In the genomic region with DNA sequence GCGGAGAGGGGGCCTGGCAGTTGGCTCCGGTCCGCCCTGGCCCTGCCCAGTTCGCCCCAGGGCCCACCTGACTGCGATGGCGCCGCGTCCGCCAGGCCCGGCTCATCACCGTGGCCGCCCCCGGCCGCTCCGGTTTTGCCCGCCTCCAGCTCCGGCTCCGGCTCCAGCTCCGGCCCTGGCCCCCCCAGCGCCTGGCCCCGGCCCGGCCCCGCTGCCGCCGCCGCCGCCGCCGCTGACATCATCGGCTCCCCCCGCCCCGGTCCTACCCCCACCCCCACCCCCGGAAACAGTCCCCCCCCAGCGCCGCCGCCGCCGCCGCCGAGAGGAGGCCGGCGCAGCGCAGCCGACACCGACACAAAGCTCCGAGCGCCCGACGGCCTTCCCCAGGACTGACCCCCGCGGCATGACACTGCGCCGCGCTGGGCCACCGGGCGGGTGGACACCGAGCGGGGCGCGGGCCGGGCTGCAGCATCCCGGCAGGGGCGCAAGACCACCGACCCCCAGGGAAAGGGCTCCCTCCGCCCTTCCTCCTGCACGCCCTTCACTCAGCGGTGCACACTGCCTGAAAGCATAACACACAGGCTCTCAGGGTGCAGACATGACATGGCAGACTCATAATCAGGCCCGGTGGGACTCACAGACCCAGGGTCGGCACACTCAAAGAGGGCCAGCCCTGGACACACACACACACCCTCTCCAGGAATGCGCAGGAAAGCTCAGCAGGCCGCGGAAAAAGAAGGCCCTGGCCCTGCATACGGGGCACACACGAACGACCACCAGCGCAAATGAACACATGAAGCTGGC, we compare ENCODE assay signal across 8 cellular contexts. TPM values are rescaled to one million over a fixed set of nuclear protein-coding genes. Genes with fewer than 3 reads are reported as not detected.
DNase-seq lines count a peak whose midpoint lies in the region; ATAC-seq and TF ChIP-seq lines count a peak whose summit lies in the region.

A gene with protein sequence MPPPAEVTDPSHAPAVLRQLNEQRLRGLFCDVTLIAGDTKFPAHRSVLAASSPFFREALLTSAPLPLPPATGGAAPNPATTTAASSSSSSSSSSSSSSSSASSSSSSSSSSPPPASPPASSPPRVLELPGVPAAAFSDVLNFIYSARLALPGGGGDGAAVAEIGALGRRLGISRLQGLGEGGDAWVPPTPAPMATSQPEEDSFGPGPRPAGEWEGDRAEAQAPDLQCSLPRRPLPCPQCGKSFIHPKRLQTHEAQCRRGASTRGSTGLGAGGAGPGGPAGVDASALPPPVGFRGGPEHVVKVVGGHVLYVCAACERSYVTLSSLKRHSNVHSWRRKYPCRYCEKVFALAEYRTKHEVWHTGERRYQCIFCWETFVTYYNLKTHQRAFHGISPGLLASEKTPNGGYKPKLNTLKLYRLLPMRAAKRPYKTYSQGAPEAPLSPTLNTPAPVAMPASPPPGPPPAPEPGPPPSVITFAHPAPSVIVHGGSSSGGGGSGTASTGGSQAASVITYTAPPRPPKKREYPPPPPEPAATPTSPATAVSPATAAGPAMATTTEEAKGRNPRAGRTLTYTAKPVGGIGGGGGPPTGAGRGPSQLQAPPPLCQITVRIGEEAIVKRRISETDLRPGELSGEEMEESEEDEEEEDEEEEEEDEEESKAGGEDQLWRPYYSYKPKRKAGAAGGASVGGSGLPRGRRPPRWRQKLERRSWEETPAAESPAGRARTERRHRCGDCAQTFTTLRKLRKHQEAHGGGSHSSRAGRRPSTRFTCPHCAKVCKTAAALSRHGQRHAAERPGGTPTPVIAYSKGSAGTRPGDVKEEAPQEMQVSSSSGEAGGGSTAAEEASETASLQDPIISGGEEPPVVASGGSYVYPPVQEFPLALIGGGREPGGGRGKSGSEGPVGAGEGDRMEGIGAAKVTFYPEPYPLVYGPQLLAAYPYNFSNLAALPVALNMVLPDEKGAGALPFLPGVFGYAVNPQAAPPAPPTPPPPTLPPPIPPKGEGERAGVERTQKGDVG (minus strand): TSS at position 243 of the 804 bp plus-strand sequence. CDS start 12,830 bp downstream, outside the sequence.

- peak; percentile 56 to 80 for TF ChIP-seq POLR2A in tibial nerve (IDR thresholded peaks at IDR 0.05)

- TF ChIP-seq EP300 in tibial nerve (IDR thresholded peaks at IDR 0.05): peak in 1 of 2 donors; percentile 86

- intact Hi-C loops in activated naive CD4-positive, alpha-beta T cell treated with anti-CD3 and anti-CD28 coated beads for 36 hours (cut with micrococcal nuclease): loop anchor here (1.0 to 10.0 kb wide), 5 partner anchors 24 to 837 kb away; a partner anchor contains a TSS

- H3K4me3 ChIP-seq in neuron (ENCODE audit: low read length) (peak within 1 kb of the TSS; percentile 58), tibial nerve (peak within 1 kb of the TSS; percentile 69 to 100 (median 88))

- H3K36me3 Mint-ChIP-seq in activated naive CD4-positive, alpha-beta T cell treated with anti-CD3 and anti-CD28 coated beads for 36 hours (ENCODE audit: low read depth): peaks cover 2% of the 10 kb centered on the region

- peaks cover 66% of the 10 kb centered on the region for H3K4me1 Mint-ChIP-seq in activated naive CD4-positive, alpha-beta T cell treated with anti-CD3 and anti-CD28 coated beads for 36 hours (ENCODE audit: low read depth)

- H3K27ac ChIP-seq in tibial nerve: peak within 1 kb of the TSS; percentile 96 to 100 (median 100)

- H3K27me3 ChIP-seq in neuron (ENCODE audit: insufficient read depth, low read length) (no peaks in the 10 kb centered on the region), tibial nerve (no peaks in the 10 kb centered on the region)

- H3K9me3 ChIP-seq in neuron (ENCODE audit: low read length) (no peaks in the 10 kb centered on the region), tibial nerve (no peaks in the 10 kb centered on the region)

- peak within 1 kb of the TSS; percentile 91 for H3K27ac Mint-ChIP-seq in activated naive CD4-positive, alpha-beta T cell treated with anti-CD3 and anti-CD28 coated beads for 36 hours

- H3K4me1 ChIP-seq in neuron (ENCODE audit: insufficient read depth, low read length) (peaks cover 32% of the 10 kb centered on the region), tibial nerve (peaks cover 0 to 65% (median 47%) of the 10 kb centered on the region in 4 donors)

- CTCF ChIA-PET in activated naive CD4-positive, alpha-beta T cell treated with anti-CD3 and anti-CD28 coated beads for 36 hours (lab: Charles Lee): interaction anchor here (0.7 to 1.4 kb wide), 5 partner anchors 9 to 124 kb away, joined by 3 to 5 read pairs (median 4); no protein-coding TSS in a partner anchor

- DNase-seq in NCI-H146 (lab: John Stamatoyannopoulos, UW) (peak; percentile 59), NCI-H146 treated with DMSO at 0.1 percent for 48 hours (lab: John Stamatoyannopoulos, UW; ENCODE audit: unreplicated experiment) (no peak), RPMI7951 (ENCODE audit: low read depth) (peak; percentile 51), germinal center (ENCODE audit: low spot score) (peak; percentile 74), tibial nerve (ENCODE audit: low spot score in 2 of 2) (no peak)
- DNase-seq in activated naive CD4-positive, alpha-beta T cell treated with anti-CD3 and anti-CD28 coated beads for 36 hours: peak; percentile 60

- no peaks in the 10 kb centered on the region for H3K36me3 ChIP-seq in neuron (ENCODE audit: insufficient read depth, low read length)
- H3K36me3 ChIP-seq in tibial nerve: no peaks in the 10 kb centered on the region

- no peak for ATAC-seq in GM18517 (IDR thresholded peaks at IDR 0.05; ENCODE audit: unreplicated experiment)

- H3K4me3 Mint-ChIP-seq in activated naive CD4-positive, alpha-beta T cell treated with anti-CD3 and anti-CD28 coated beads for 36 hours: peak within 1 kb of the TSS; percentile 92

- no peak for TF ChIP-seq CTCF in tibial nerve (IDR thresholded peaks at IDR 0.05)

- H2AFZ ChIP-seq in neuron (ENCODE audit: low read depth, low read length): peak within 1 kb of the TSS; percentile 8

- no peaks in the 10 kb centered on the region for H3K9me3 Mint-ChIP-seq in activated naive CD4-positive, alpha-beta T cell treated with anti-CD3 and anti-CD28 coated beads for 36 hours

- WGBS in tibial nerve, 2 donors: 0 to 2% methylated on average over 12 to 43 of the region's 76 CpGs

- H3K27me3 Mint-ChIP-seq in activated naive CD4-positive, alpha-beta T cell treated with anti-CD3 and anti-CD28 coated beads for 36 hours (ENCODE audit: low read depth): no peaks in the 10 kb centered on the region

RNA-seq across cellular contexts. Expression of the gene that starts here (rescaled TPM):
- total RNA-seq in RPMI7951 (2014; rRNA removed; shearing (Covaris generic)): 14.3 and 14.8 TPM in 2 replicates
- 1 to 10 TPM; 9.2 to 9.4 TPM for total RNA-seq in activated naive CD4-positive, alpha-beta T cell treated with anti-CD3 and anti-CD28 coated beads for 36 hours
- total RNA-seq in tibial nerve: 10 to 100 TPM; 60.5 to 64.1 (median 63.0) TPM

Comparison
In these comparisons a context has a peak if more than half of its experiments do, and no peak if none do; other contexts are left out.
1. DNase-seq: peak in NCI-H146 (single experiment), RPMI7951 (single experiment), activated naive CD4-positive, alpha-beta T cell treated with anti-CD3 and anti-CD28 coated beads for 36 hours (single experiment) and germinal center (single experiment); none in NCI-H146 treated with DMSO at 0.1 percent for 48 hours (single experiment) and tibial nerve (0 of 2).